ENCODE assay signal across 1 cellular context in the genomic region with DNA sequence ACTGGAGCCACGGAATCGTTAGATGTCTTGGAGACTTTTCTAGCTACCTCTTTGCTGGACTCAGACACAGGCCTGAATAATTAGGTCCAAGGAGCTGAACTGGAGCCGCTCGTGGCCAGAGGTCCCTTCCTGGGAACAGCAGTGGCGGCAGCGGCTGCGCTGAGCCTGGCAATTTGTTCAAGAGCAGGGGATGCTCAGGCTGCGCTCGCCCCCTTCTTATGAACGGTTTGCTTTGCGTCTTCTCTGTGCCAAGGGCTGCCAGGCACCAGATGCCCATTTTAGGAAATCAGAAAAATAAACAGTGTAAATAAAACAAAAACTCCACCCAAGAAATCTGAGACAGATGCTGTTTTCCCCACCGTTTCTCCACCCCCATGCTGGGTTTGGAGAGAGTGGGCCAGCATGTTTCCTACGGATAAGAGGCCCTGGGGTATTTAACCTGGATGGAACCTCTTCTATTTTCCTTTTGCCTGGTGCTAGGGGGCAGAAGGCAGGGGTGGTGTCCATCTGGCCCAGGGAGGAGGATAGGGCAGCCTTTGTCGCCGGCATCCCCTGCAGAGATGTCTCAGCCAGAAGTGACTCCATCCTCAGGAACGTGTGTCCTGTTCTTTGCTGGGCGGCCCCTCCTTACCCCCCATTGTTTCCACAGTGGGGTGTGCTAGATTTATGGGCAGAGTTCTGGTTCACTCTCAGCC.
TF ChIP-seq lines count a peak whose summit lies in the region.

No MANE protein-coding gene starts in this region.

TF ChIP-seq in SK-N-SH, 30 proteins besides CTCF, POLR2A, EP300 and RAD21 (continued from another document):
- TF ChIP-seq SIN3A (IDR thresholded peaks at IDR 0.05; ENCODE audit: borderline replicate concordance, low read depth, low read length) (no peak), FOSL2 (IDR thresholded peaks at IDR 0.05; ENCODE audit: borderline replicate concordance, low read depth) (peak; percentile 43; the same call in 1 of the 2 replicates), TCF12 (IDR thresholded peaks at IDR 0.05) (peak; percentile 35; the same call in 1 of the 2 replicates)
